8 cellular contexts compared by ENCODE assay signal in genomic region chr2:241804326-241805276, GRCh38. TPM values are rescaled to one million over a fixed set of nuclear protein-coding genes. Genes with fewer than 3 reads are reported as not detected.
DNase-seq lines count a peak whose midpoint lies in the region; ATAC-seq lines count a peak whose summit lies in the region.

No MANE protein-coding gene starts in this region.

- peak; percentile 12 for DNase-seq in activated T-cell treated with anti-CD3 and anti-CD28 coated beads for 48 hours (ENCODE audit: low read depth)
- DNase-seq in activated T-cell treated with anti-CD3 and anti-CD28 coated beads for 4 hours, result no peak
- DNase-seq in OCI-M1 (lab: John Stamatoyannopoulos, UW), result peak; percentile 53
- DNase-seq in caudate nucleus (lab: John Stamatoyannopoulos, UW), result peak in 3 of 61 donors; percentile 19 to 27 (median 22)
- DNase-seq in myocyte (ENCODE audit: low read depth), result peak; percentile 20
- DNase-seq in HuH-7 (ENCODE audit: low spot score), result no peak
- DNase-seq in EL, result no peak

- ATAC-seq in GM19452 (IDR thresholded peaks at IDR 0.05; ENCODE audit: unreplicated experiment), result no peak

- peak overlapping the region; percentile 73 for H3K27ac ChIP-seq in caudate nucleus (ENCODE audit: low read depth, low read length)

RNA-seq across cellular contexts. Expression of gene NEU4, which starts 4.4 kb away (rescaled TPM):
- 3.2 and 30.5 TPM in 2 replicates for total RNA-seq in myocyte
- polyA plus RNA-seq in myocyte (2012), result 0.68 TPM

RNA-seq across cellular contexts. Expression of gene GAL3ST2, which starts 28.0 kb away (rescaled TPM):
- 0.47 TPM in 1 of 2 replicates, not detected in the other for total RNA-seq in myocyte
- 0.19 TPM for polyA plus RNA-seq in myocyte (2012)

RNA-seq across cellular contexts. Expression of gene PDCD1, which starts 54.1 kb away (rescaled TPM):
- total RNA-seq in myocyte, result 0.16 TPM in 1 of 2 replicates, not detected in the other
- polyA plus RNA-seq in myocyte (2012), result not detected

Comparison
In these comparisons a context has a peak if more than half of its experiments do, and no peak if none do; other contexts are left out.
1. DNase-seq: peak in activated T-cell treated with anti-CD3 and anti-CD28 coated beads for 48 hours (single experiment), OCI-M1 (single experiment) and myocyte (single experiment); none in activated T-cell treated with anti-CD3 and anti-CD28 coated beads for 4 hours (single experiment), HuH-7 (single experiment) and EL (single experiment).